ENCODE assay signal across 19 cellular contexts in genomic region chr14:88765130-88765529, GRCh38. TPM values are rescaled to one million over a fixed set of nuclear protein-coding genes. Genes with fewer than 3 reads are reported as not detected.
DNase-seq lines count a peak whose midpoint lies in the region; ATAC-seq and TF ChIP-seq lines count a peak whose summit lies in the region.
"Had no signal": no experiment of that assay in that cellular context is flagged by ENCODE, and none has a peak within 500 bp of the region (broad histone marks: within the 10 kb centered on the region; RNA-seq: fewer than 3 reads in every experiment).

No MANE protein-coding gene starts in this region.

- peaks cover 25 to 48% (median 31%) of the 10 kb centered on the region in 7 donors for H3K9me3 Mint-ChIP-seq in CD14-positive monocyte

- no peak for ATAC-seq in GM21381 (IDR thresholded peaks at IDR 0.05; ENCODE audit: unreplicated experiment)
- ATAC-seq in GM21360 (IDR thresholded peaks at IDR 0.05; ENCODE audit: unreplicated experiment) = no peak
- ATAC-seq: left lobe of liver, sciatic nerve had no signal

- no peak overlapping the region for H3K4me3 Mint-ChIP-seq in CD14-positive monocyte
- H3K4me3 Mint-ChIP-seq: CD4-positive, alpha-beta T cell had no signal

- DNase-seq in AG08396 (ENCODE audit: low spot score) (peak; percentile 4), HT1080 (ENCODE audit: low read depth) (peak; percentile 81), amniotic epithelial cell (ENCODE audit: low read depth) (peak; percentile 41), iPS DF 19.7 (ENCODE audit: low read depth, low spot score) (peak; percentile 12), NCI-H187 (lab: John Stamatoyannopoulos, UW) (no peak), CD14-positive monocyte (ENCODE audit: low spot score) (no peak)
- DNase-seq: activated CD4-positive, alpha-beta T cell treated with anti-CD3 and anti-CD28 coated beads for 48 hours; activated T-cell treated with anti-CD3 and anti-CD28 coated beads for 4 hours; CD4-positive, alpha-beta T cell; hippocampal formation; NCI-H69; occipital lobe; stimulated activated CD4-positive, alpha-beta T cell treated with anti-CD3 and anti-CD28 coated beads, Interleukin-2, amount 100 ng/mL, for 24 hours; T1000 had no signal

- H3K4me1 Mint-ChIP-seq in CD14-positive monocyte = no peaks in the 10 kb centered on the region

- no peak overlapping the region for H3K27ac Mint-ChIP-seq in CD14-positive monocyte
- H3K27ac Mint-ChIP-seq: activated naive CD4-positive, alpha-beta T cell treated with anti-CD3 and anti-CD28 coated beads, Interleukin-2, amount 50 U/mL, for 72 hours; CD4-positive, alpha-beta T cell had no signal

- TF ChIP-seq CTCF in CD14-positive monocyte (IDR thresholded peaks at IDR 0.05) = no peak

- peaks cover 0 to 2% (median 2%) of the 10 kb centered on the region in 3 donors for H3K27me3 Mint-ChIP-seq in CD14-positive monocyte (ENCODE audit: low read depth in 3 of 3)
- H3K27me3 Mint-ChIP-seq: CD4-positive, alpha-beta T cell had no signal

- intact Hi-C loops in CD14-positive monocyte (cut with micrococcal nuclease) = no loop called here

- H3K36me3 Mint-ChIP-seq in CD14-positive monocyte = no peaks in the 10 kb centered on the region

RNA-seq across cellular contexts. Expression of gene EML5, which starts 27.6 kb away (rescaled TPM):
- 1.5 and 2.0 TPM in 2 replicates for total RNA-seq in HT1080 (2014; rRNA removed; shearing (Covaris generic))
- polyA plus RNA-seq in HT1080 (2015; cell fraction: cytosol; rRNA removed) = 0.37 and 0.55 TPM in 2 replicates
- polyA plus RNA-seq in HT1080 (2015; cell fraction: nucleus; rRNA removed) = 1.6 and 11.7 TPM in 2 replicates
- polyA plus RNA-seq in CD14-positive monocyte = not detected

RNA-seq across cellular contexts. Expression of gene TTC8, which starts 59.3 kb away (rescaled TPM):
- total RNA-seq in HT1080 (2014; rRNA removed; shearing (Covaris generic)) = 15.2 and 21.5 TPM in 2 replicates
- polyA plus RNA-seq in HT1080 (2015; cell fraction: cytosol; rRNA removed) = 25.2 and 25.3 TPM in 2 replicates
- 24.7 and 28.8 TPM in 2 replicates for polyA plus RNA-seq in HT1080 (2015; cell fraction: nucleus; rRNA removed)
- polyA plus RNA-seq in CD14-positive monocyte = 1 to 10 TPM; 2.3 to 3.7 TPM

Comparison
In these comparisons a context has a peak if more than half of its experiments do, and no peak if none do; other contexts are left out.
1. DNase-seq: peak in AG08396 (single experiment), HT1080 (single experiment), amniotic epithelial cell (single experiment) and iPS DF 19.7 (single experiment); none in NCI-H187 (0 of 2) and CD14-positive monocyte (single experiment).